ENCODE assay signal across 18 cellular contexts in genomic region chr4:174826660-174827059, GRCh38. TPM values are rescaled to one million over a fixed set of nuclear protein-coding genes. Genes with fewer than 3 reads are reported as not detected.
DNase-seq lines count a peak whose midpoint lies in the region; ATAC-seq and TF ChIP-seq lines count a peak whose summit lies in the region.
"Had no signal": no experiment of that assay in that cellular context is flagged by ENCODE, and none has a peak within 500 bp of the region (broad histone marks: within the 10 kb centered on the region; RNA-seq: fewer than 3 reads in every experiment).

No MANE protein-coding gene starts in this region.

- H4K20me1 ChIP-seq in KMS-11 (ENCODE audit: insufficient read depth) (no peaks in the 10 kb centered on the region), OCI-LY1 (ENCODE audit: insufficient read depth, low read length) (no peaks in the 10 kb centered on the region), neural progenitor cell (ENCODE audit: low read depth) (no peaks in the 10 kb centered on the region)
- H4K20me1 ChIP-seq: BLaER1 had no signal

- DNase-seq in adipocyte (ENCODE audit: low read depth) (peak; percentile 1), neural progenitor cell (ENCODE audit: low spot score) (no peak), hippocampal formation (lab: John Stamatoyannopoulos, UW) (no peak)
- DNase-seq: H7, Karpas-422, MV-4-11, NCI-H1436, NCI-H2081, NCI-H2227 treated with DMSO at 0.1 percent for 48 hours, NCI-H526 treated with DMSO at 0.1 percent for 48 hours had no signal

- no peaks in the 10 kb centered on the region for H3K9me3 Mint-ChIP-seq in neural progenitor cell

- H3F3A ChIP-seq in OCI-LY1 (ENCODE audit: insufficient read depth, low read length) (no peaks in the 10 kb centered on the region), neural progenitor cell (ENCODE audit: low read depth) (peaks cover 16% of the 10 kb centered on the region)

- H3K4me3 Mint-ChIP-seq in neural progenitor cell: no peak overlapping the region
- H3K4me3 Mint-ChIP-seq: T-helper 1 cell treated with Interleukin-12 subunit alpha and Interleukin-12 subunit beta and Interleukin-4 antibody, amounts not matched to agents 30 μg/mL and 1 μg/mL, for 36 hours had no signal

- H3K9ac ChIP-seq in KMS-11 (no peak overlapping the region), OCI-LY1 (ENCODE audit: low read length) (no peak overlapping the region), adipocyte (ENCODE audit: low read length) (no peak overlapping the region), neural progenitor cell (no peak overlapping the region)
- H3K9ac ChIP-seq: BLaER1 had no signal

- H3K4me1 ChIP-seq in KMS-11 (ENCODE audit: low read depth, poor library complexity, severe bottlenecking) (peaks cover 30% of the 10 kb centered on the region), OCI-LY1 (ENCODE audit: insufficient read depth, low read length, severe bottlenecking) (peaks cover 9% of the 10 kb centered on the region), adipocyte (ENCODE audit: control insufficient read depth, insufficient read depth, low read length) (peaks cover 5% of the 10 kb centered on the region), neural progenitor cell (no peaks in the 10 kb centered on the region)
- H3K4me1 ChIP-seq: BLaER1 had no signal

- H3K4me2 ChIP-seq in KMS-11: no peak overlapping the region
- no peak overlapping the region for H3K4me2 ChIP-seq in OCI-LY1 (ENCODE audit: low read length)
- H3K4me2 ChIP-seq in neural progenitor cell: no peak overlapping the region
- H3K4me2 ChIP-seq: BLaER1 had no signal

- peaks cover 11% of the 10 kb centered on the region for H3K4me1 Mint-ChIP-seq in neural progenitor cell

- H3K27me3 Mint-ChIP-seq in neural progenitor cell (ENCODE audit: insufficient read depth, low read depth): peaks cover 2% of the 10 kb centered on the region

- H3K27ac Mint-ChIP-seq in neural progenitor cell: no peak overlapping the region
- H3K27ac Mint-ChIP-seq: T-helper 1 cell treated with Interleukin-12 subunit alpha and Interleukin-12 subunit beta and Interleukin-4 antibody, amounts not matched to agents 30 μg/mL and 1 μg/mL, for 36 hours had no signal

- H3K9me3 ChIP-seq in OCI-LY1 (ENCODE audit: low read length) (peaks cover 8% of the 10 kb centered on the region; the same call in 1 of the 2 replicates), adipocyte (ENCODE audit: control insufficient read depth, low read length) (no peaks in the 10 kb centered on the region), neural progenitor cell (ENCODE audit: low read depth) (no peaks in the 10 kb centered on the region)
- H3K9me3 ChIP-seq: BLaER1 had no signal

- TF ChIP-seq CTCF in KMS-11 (conservative IDR thresholded peaks at IDR 0.05; ENCODE audit: low read depth, low read length) (peak; percentile 62), OCI-LY1 (IDR thresholded peaks at IDR 0.05; ENCODE audit: low read length) (peak; percentile 33; the same call in 1 of the 2 replicates), neural progenitor cell (IDR thresholded peaks at IDR 0.05) (peak; percentile 28)

- ATAC-seq in GM18502 (IDR thresholded peaks at IDR 0.05; ENCODE audit: poor library complexity, unreplicated experiment) (no peak), HG03196 (IDR thresholded peaks at IDR 0.05; ENCODE audit: unreplicated experiment) (no peak)

- no peaks in the 10 kb centered on the region for H3K79me2 ChIP-seq in KMS-11 (ENCODE audit: insufficient read depth, low read depth)
- peaks cover 21% of the 10 kb centered on the region for H3K79me2 ChIP-seq in OCI-LY1 (ENCODE audit: insufficient read depth, low read length)
- H3K79me2 ChIP-seq in neural progenitor cell (ENCODE audit: low read depth): no peaks in the 10 kb centered on the region

- no peak overlapping the region for H2AFZ ChIP-seq in KMS-11 (ENCODE audit: low read depth)
- 0 out of 2 replicates have a peak overlapping the region, but pooled peaks have one; percentile 10 for H2AFZ ChIP-seq in OCI-LY1 (ENCODE audit: low read length)
- H2AFZ ChIP-seq in neural progenitor cell (replicated peaks): no peak overlapping the region

- H3K27me3 ChIP-seq in KMS-11 (ENCODE audit: insufficient read depth, low read depth): no peaks in the 10 kb centered on the region
- H3K27me3 ChIP-seq in OCI-LY1 (ENCODE audit: insufficient read depth, low read length): no peaks in the 10 kb centered on the region
- H3K27me3 ChIP-seq in adipocyte (replicated peaks; ENCODE audit: control insufficient read depth, insufficient read depth, low read length): peaks cover 9% of the 10 kb centered on the region
- peaks cover 4% of the 10 kb centered on the region for H3K27me3 ChIP-seq in neural progenitor cell
- H3K27me3 ChIP-seq: BLaER1 had no signal

- no peak overlapping the region for H3K27ac ChIP-seq in KMS-11
- H3K27ac ChIP-seq in OCI-LY1 (ENCODE audit: low read depth, low read length, poor library complexity, severe bottlenecking): no peak overlapping the region
- no peak overlapping the region for H3K27ac ChIP-seq in neural progenitor cell
- H3K27ac ChIP-seq: BLaER1, RWPE1, SK-N-MC had no signal

- H3K9me2 ChIP-seq in OCI-LY1 (ENCODE audit: low read depth, low read length): no peaks in the 10 kb centered on the region

- no peaks in the 10 kb centered on the region for H3K36me3 Mint-ChIP-seq in neural progenitor cell

- no peaks in the 10 kb centered on the region; the same call in 1 of the 2 replicates for H3K36me3 ChIP-seq in KMS-11 (ENCODE audit: insufficient read depth)
- peaks cover 18% of the 10 kb centered on the region for H3K36me3 ChIP-seq in OCI-LY1 (ENCODE audit: insufficient read depth, low read length)
- H3K36me3 ChIP-seq in adipocyte (ENCODE audit: control insufficient read depth, insufficient read depth, low read length, severe bottlenecking): no peaks in the 10 kb centered on the region
- no peaks in the 10 kb centered on the region for H3K36me3 ChIP-seq in neural progenitor cell
- H3K36me3 ChIP-seq: BLaER1 had no signal

- no peak overlapping the region for H3K4me3 ChIP-seq in KMS-11 (IDR thresholded peaks at IDR 0.05; ENCODE audit: insufficient read depth, low read depth, low read length)
- H3K4me3 ChIP-seq in OCI-LY1 (ENCODE audit: low read depth, low read length, poor library complexity, severe bottlenecking): peak overlapping the region; percentile 63
- no peak overlapping the region for H3K4me3 ChIP-seq in adipocyte (ENCODE audit: low read length)
- H3K4me3 ChIP-seq in neural progenitor cell: no peak overlapping the region
- H3K4me3 ChIP-seq: BLaER1, SK-N-MC had no signal

RNA-seq across cellular contexts. Expression of gene GLRA3, which starts 2.4 kb away (rescaled TPM):
- not detected in 2 replicates for total RNA-seq in neural progenitor cell (ENCODE audit: low replicate concordance)
